ENCODE assay signal across 8 cellular contexts in genomic region chr10:11610855-11611247, GRCh38. TPM values are rescaled to one million over a fixed set of nuclear protein-coding genes. Genes with fewer than 3 reads are reported as not detected.
DNase-seq lines count a peak whose midpoint lies in the region; ATAC-seq and TF ChIP-seq lines count a peak whose summit lies in the region.

No MANE protein-coding gene starts in this region.

- peak overlapping the region; percentile 98 for H3K4me3 Mint-ChIP-seq in endothelial cell (ENCODE audit: unreplicated experiment)

- DNase-seq in AG04449 (ENCODE audit: low read depth, low spot score) (no peak), endothelial cell (ENCODE audit: low spot score) (peak; percentile 44), mucosa of descending colon (peak; percentile 50 to 72 (median 68))
- DNase-seq in activated CD4-positive, alpha-beta T cell treated with anti-CD3 and anti-CD28 coated beads, Interleukin-2, amount 50 U/mL, for 1 hour = peak; percentile 22

- TF ChIP-seq CTCF in AG04449 (IDR thresholded peaks at IDR 0.05; ENCODE audit: insufficient read depth, low read length, missing control alignments) (no peak), endothelial cell (IDR thresholded peaks at IDR 0.05; ENCODE audit: unreplicated experiment) (no peak), mucosa of descending colon (IDR thresholded peaks at IDR 0.05) (no peak)

- peak overlapping the region; percentile 80 for H3K27ac ChIP-seq in thymus (ENCODE audit: low read depth)

- POLR2A ChIA-PET in AG04449 (lab: Yijun Ruan, JAX) = interaction anchor here (1.4 kb wide), 1 partner anchor 59 kb away, joined by 5 read pairs; no protein-coding TSS in a partner anchor

- no peaks in the 10 kb centered on the region for H3K9me3 ChIP-seq in mucosa of descending colon
- H3K9me3 ChIP-seq in thymus (ENCODE audit: control insufficient read depth) = no peaks in the 10 kb centered on the region

- H3K9me3 Mint-ChIP-seq in endothelial cell (ENCODE audit: unreplicated experiment) = no peaks in the 10 kb centered on the region

- no peaks in the 10 kb centered on the region for H3K27me3 ChIP-seq in thymus (ENCODE audit: control insufficient read depth, insufficient read depth)

- peaks cover 9% of the 10 kb centered on the region for H3K36me3 Mint-ChIP-seq in endothelial cell (ENCODE audit: low read depth, unreplicated experiment)

- H3K4me3 ChIP-seq in AG04449 (ENCODE audit: low read depth, low read length) (peak overlapping the region; percentile 78), mucosa of descending colon (peak overlapping the region; percentile 60), thymus (ENCODE audit: low read length) (peak overlapping the region; percentile 97)

- WGBS in thymus = under 1% methylated on average over 40 of the region's 40 CpGs

- ATAC-seq in GM19025 (IDR thresholded peaks at IDR 0.05; ENCODE audit: low read depth, unreplicated experiment) (peak; percentile 14), HG03571 (IDR thresholded peaks at IDR 0.05; ENCODE audit: unreplicated experiment) (peak; percentile 17), mucosa of descending colon (peak; percentile 22), HG02763 (IDR thresholded peaks at IDR 0.05; ENCODE audit: unreplicated experiment) (no peak)

- H3K4me1 ChIP-seq in mucosa of descending colon (ENCODE audit: low read depth) (peaks cover 18% of the 10 kb centered on the region), thymus (ENCODE audit: control insufficient read depth, insufficient read depth, low read length) (peaks cover 4% of the 10 kb centered on the region)

- intact Hi-C loops in mucosa of descending colon (cut with DNase I, micrococcal nuclease) = no loop called here

- CTCF ChIA-PET in AG04449 (lab: Yijun Ruan, JAX) = no interaction called here

- H3K36me3 ChIP-seq in mucosa of descending colon (ENCODE audit: low read depth) (no peaks in the 10 kb centered on the region), thymus (ENCODE audit: control insufficient read depth, insufficient read depth) (no peaks in the 10 kb centered on the region)

- H3K27me3 Mint-ChIP-seq in endothelial cell (ENCODE audit: unreplicated experiment) = peaks cover 7% of the 10 kb centered on the region

- peak overlapping the region; percentile 89 for H3K27ac Mint-ChIP-seq in endothelial cell (ENCODE audit: unreplicated experiment)

- H3K4me1 Mint-ChIP-seq in endothelial cell (ENCODE audit: unreplicated experiment) = peaks cover 35% of the 10 kb centered on the region

RNA-seq across cellular contexts. Expression of gene USP6NL, which starts 0.6 kb away (rescaled TPM):
- total RNA-seq in endothelial cell (ENCODE audit: unreplicated experiment) = 33.0 TPM
- total RNA-seq in mucosa of descending colon = 10 to 100 TPM; 14.6 to 20.0 (median 19.8) TPM
- polyA plus RNA-seq in thymus = 8.1 TPM
